ENCODE assay signal across 24 cellular contexts in genomic region chr10:49370326-49371100, GRCh38. TPM values are rescaled to one million over a fixed set of nuclear protein-coding genes. Genes with fewer than 3 reads are reported as not detected.
DNase-seq lines count a peak whose midpoint lies in the region; ATAC-seq and TF ChIP-seq lines count a peak whose summit lies in the region.
"Had no signal": no experiment of that assay in that cellular context is flagged by ENCODE, and none has a peak within 500 bp of the region (broad histone marks: within the 10 kb centered on the region; RNA-seq: fewer than 3 reads in every experiment).

No MANE protein-coding gene starts in this region.

- H3K27me3 ChIP-seq in foreskin keratinocyte: peaks cover 5% of the 10 kb centered on the region
- H3K27me3 ChIP-seq: BE2C; BLaER1 treated with 17β-estradiol and CSF1 and Interleukin-3, amounts not matched to agents 10 nM and 100 nM had no signal

- TF ChIP-seq CTCF in foreskin keratinocyte (conservative IDR thresholded peaks at IDR 0.05): no peak

- H3K4me1 ChIP-seq in foreskin keratinocyte: no peaks in the 10 kb centered on the region
- H3K4me1 ChIP-seq: A549, BE2C had no signal

- intact Hi-C loops in posterior vena cava (cut with DNase I): no loop called here

- ATAC-seq in foreskin keratinocyte (peak; percentile 19), HG02610 (IDR thresholded peaks at IDR 0.05; ENCODE audit: unreplicated experiment) (no peak), HG03108 (IDR thresholded peaks at IDR 0.05; ENCODE audit: unreplicated experiment) (no peak)
- ATAC-seq: A549, GM23338, HCT116 had no signal

- H3K27ac ChIP-seq in foreskin keratinocyte: no peak overlapping the region
- H3K27ac ChIP-seq: A549; BLaER1 treated with 17β-estradiol and CSF1 and Interleukin-3, amounts not matched to agents 10 nM and 100 nM had no signal

- DNase-seq in activated CD8-positive, alpha-beta memory T cell treated with anti-CD3 and anti-CD28 coated beads for 24 hours: peak; percentile 17
- no peak for DNase-seq in activated CD8-positive, alpha-beta memory T cell treated with anti-CD3 and anti-CD28 coated beads, Interleukin-2, amount 50 U/mL, for 48 hours
- DNase-seq in foreskin keratinocyte: no peak
- peak; percentile 58 for DNase-seq in posterior vena cava (ENCODE audit: low spot score)
- DNase-seq in stimulated activated CD8-positive, alpha-beta memory T cell treated with anti-CD3 and anti-CD28 coated beads, Interleukin-4, amount 100 ng/mL, for 48 hours: no peak
- DNase-seq: 8988T; ACHN; AML-193; BE2C; CD4-positive, alpha-beta T cell; CD8-positive, alpha-beta memory T cell; DMS 273 treated with DMSO at 0.1 percent for 48 hours; DMS53; GF-D8; H9 had no signal

RNA-seq across cellular contexts. Expression of gene DRGX, which starts 25.4 kb away (rescaled TPM):
- total RNA-seq in foreskin keratinocyte (not detected in 2 replicates), posterior vena cava (not detected)
- not detected in 2 replicates for polyA plus RNA-seq in foreskin keratinocyte
- total RNA-seq: CD4-positive, alpha-beta T cell; CD8-positive, alpha-beta memory T cell; Daoy; GM23338; H4; H9 had no signal
- polyA plus RNA-seq: A549; CD14-positive monocyte; CD8-positive, alpha-beta memory T cell; GM23338 had no signal

Comparison
In these comparisons a context has a peak if more than half of its experiments do, and no peak if none do; other contexts are left out.
1. DNase-seq: peak in activated CD8-positive, alpha-beta memory T cell treated with anti-CD3 and anti-CD28 coated beads for 24 hours (single experiment) and posterior vena cava (single experiment); none in activated CD8-positive, alpha-beta memory T cell treated with anti-CD3 and anti-CD28 coated beads, Interleukin-2, amount 50 U/mL, for 48 hours (single experiment), foreskin keratinocyte (0 of 2) and stimulated activated CD8-positive, alpha-beta memory T cell treated with anti-CD3 and anti-CD28 coated beads, Interleukin-4, amount 100 ng/mL, for 48 hours (single experiment).